In the genomic region with DNA sequence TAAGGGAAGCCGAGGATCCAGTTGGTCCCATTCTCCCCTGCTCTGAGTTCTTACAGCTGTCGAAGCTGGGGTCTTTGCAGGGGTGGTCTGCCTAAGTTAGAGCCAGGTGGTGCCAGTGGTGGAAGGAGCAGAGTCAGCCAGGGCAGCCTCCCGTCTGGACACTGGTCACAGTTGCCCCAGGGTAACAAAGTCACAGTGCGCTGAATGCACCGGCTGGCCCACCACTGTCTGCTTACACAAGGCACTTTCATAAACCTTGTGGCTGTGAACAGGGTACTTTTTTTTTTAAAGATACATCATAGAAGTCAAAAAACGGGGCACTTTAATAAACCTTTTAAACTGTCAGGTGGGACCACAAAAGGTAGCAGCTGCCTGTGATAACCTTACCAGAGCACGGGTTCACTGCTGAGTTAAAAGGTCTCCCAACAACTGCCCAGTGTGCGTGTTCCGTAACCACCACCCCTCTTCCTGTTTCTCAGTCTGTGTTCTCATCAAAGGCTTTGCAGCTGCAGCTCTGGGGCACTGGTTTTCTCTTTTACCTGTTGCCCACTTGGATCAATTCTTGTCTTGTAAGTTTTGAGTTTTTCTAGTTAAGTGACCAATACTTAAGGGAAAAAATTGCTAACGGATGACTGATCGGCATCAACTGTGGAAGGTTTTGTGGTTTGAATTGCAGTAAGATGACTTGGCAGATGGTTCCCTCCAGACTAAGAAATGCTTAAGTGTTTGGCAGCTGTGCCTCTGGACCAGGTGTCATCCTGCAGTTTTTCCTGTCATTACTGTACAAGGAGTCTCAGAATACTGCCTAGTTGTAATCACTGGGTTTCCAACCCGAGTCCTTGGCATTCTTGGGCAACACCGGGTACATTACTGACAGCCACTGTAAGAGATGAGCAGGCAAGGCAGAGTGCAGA, we compare ENCODE assay signal across 9 cellular contexts. TPM values are rescaled to one million over a fixed set of nuclear protein-coding genes. Genes with fewer than 3 reads are reported as not detected.
DNase-seq lines count a peak whose midpoint lies in the region; ATAC-seq, FAIRE-seq and TF ChIP-seq lines count a peak whose summit lies in the region.
"Had no signal": no experiment of that assay in that cellular context is flagged by ENCODE, and none has a peak within 500 bp of the region (broad histone marks: within the 10 kb centered on the region; RNA-seq: fewer than 3 reads in every experiment).

No MANE protein-coding gene starts in this region.

- no peaks in the 10 kb centered on the region for H3K79me2 ChIP-seq in endothelial cell of umbilical vein (ENCODE audit: control insufficient read depth, insufficient read depth, low read length)

- no peak overlapping the region for H3K4me2 ChIP-seq in endothelial cell of umbilical vein (ENCODE audit: insufficient read depth, low read length)

- H3K4me3 ChIP-seq in endothelial cell of umbilical vein (replicated peaks in 1 of 3; ENCODE audit: insufficient read depth in 1 of 3, low read depth in 1 of 3, low read length in 3 of 3) = no peak overlapping the region
- no peak overlapping the region for H3K4me3 ChIP-seq in ascending aorta
- no peak overlapping the region for H3K4me3 ChIP-seq in effector memory CD4-positive, alpha-beta T cell (ENCODE audit: insufficient read depth, low read depth, low read length, poor library complexity, severe bottlenecking)
- H3K4me3 ChIP-seq: SJSA1 had no signal

- H3K36me3 ChIP-seq in endothelial cell of umbilical vein (ENCODE audit: control insufficient read depth in 2 of 2, extremely low read depth in 1 of 2, insufficient read depth in 2 of 2, low read length in 2 of 2) (peaks cover 42 to 57% of the 10 kb centered on the region in 2 experiments), ascending aorta (peaks cover 97 to 100% of the 10 kb centered on the region in 2 donors)
- H3K36me3 ChIP-seq in effector memory CD4-positive, alpha-beta T cell (ENCODE audit: control insufficient read depth, insufficient read depth, low read length) = peaks cover 80% of the 10 kb centered on the region

- intact Hi-C loops in endothelial cell of umbilical vein (cut with micrococcal nuclease) = no loop called here
- intact Hi-C loops in ascending aorta (cut with DNase I) = no loop called here

- no peaks in the 10 kb centered on the region for H3K4me1 ChIP-seq in endothelial cell of umbilical vein (ENCODE audit: control insufficient read depth, extremely low read depth, insufficient read depth, low read length)
- H3K4me1 ChIP-seq in ascending aorta = no peaks in the 10 kb centered on the region
- no peaks in the 10 kb centered on the region for H3K4me1 ChIP-seq in effector memory CD4-positive, alpha-beta T cell (ENCODE audit: control insufficient read depth, insufficient read depth, low read length, poor library complexity, severe bottlenecking)
- H3K4me1 ChIP-seq: SJSA1 had no signal

- no peak for TF ChIP-seq CTCF in endothelial cell of umbilical vein (IDR thresholded peaks at IDR 0.05; ENCODE audit: extremely low read depth in 1 of 2, insufficient read depth in 1 of 2, low read depth in 1 of 2, low read length in 2 of 2)
- TF ChIP-seq CTCF in ascending aorta (IDR thresholded peaks at IDR 0.05) = no peak

- POLR2A ChIA-PET in endothelial cell of umbilical vein (lab: Charles Lee) = no interaction called here

- CTCF ChIA-PET in endothelial cell of umbilical vein (lab: Charles Lee) = interaction anchor here (0.8 kb wide), 1 partner anchor 14 kb away, joined by 3 read pairs; no protein-coding TSS in a partner anchor

- no peaks in the 10 kb centered on the region for H3K9me3 ChIP-seq in endothelial cell of umbilical vein (replicated peaks; ENCODE audit: control insufficient read depth, insufficient read depth, low read length)
- H3K9me3 ChIP-seq in ascending aorta = no peaks in the 10 kb centered on the region
- H3K9me3 ChIP-seq in effector memory CD4-positive, alpha-beta T cell (ENCODE audit: control insufficient read depth, low read length) = no peaks in the 10 kb centered on the region
- H3K9me3 ChIP-seq: SJSA1 had no signal

- H3K27ac ChIP-seq in endothelial cell of umbilical vein (ENCODE audit: insufficient read depth, low read depth, low read length) (no peak overlapping the region), ascending aorta (no peak overlapping the region)
- no peak overlapping the region for H3K27ac ChIP-seq in effector memory CD4-positive, alpha-beta T cell (ENCODE audit: insufficient read depth, low read length, poor library complexity, severe bottlenecking)
- H3K27ac ChIP-seq: SJSA1 had no signal

- H4K20me1 ChIP-seq in endothelial cell of umbilical vein (replicated peaks; ENCODE audit: control insufficient read depth, extremely low read depth, insufficient read depth, low read length) = no peaks in the 10 kb centered on the region

- peak; percentile 99 for FAIRE-seq in H54 (lab: Jason Lieb, UNC)
- peak; percentile 44 for FAIRE-seq in endothelial cell of umbilical vein (lab: Jason Lieb, UNC)

- no peak overlapping the region for H2AFZ ChIP-seq in endothelial cell of umbilical vein (ENCODE audit: low read depth, low read length)

- H3K27me3 ChIP-seq in endothelial cell of umbilical vein (ENCODE audit: control insufficient read depth in 2 of 2, insufficient read depth in 2 of 2, low read length in 2 of 2) (no peaks in the 10 kb centered on the region), ascending aorta (no peaks in the 10 kb centered on the region)
- no peaks in the 10 kb centered on the region for H3K27me3 ChIP-seq in effector memory CD4-positive, alpha-beta T cell (replicated peaks; ENCODE audit: control insufficient read depth, insufficient read depth, low read length, poor library complexity, severe bottlenecking)
- H3K27me3 ChIP-seq: SJSA1 had no signal

- DNase-seq in H54 (ENCODE audit: insufficient read length, low spot score) (peak; percentile 68), endothelial cell of umbilical vein (ENCODE audit: low read depth, low spot score) (no peak), ascending aorta (ENCODE audit: low spot score in 2 of 2) (no peak)
- DNase-seq in activated CD4-positive, alpha-beta T cell treated with anti-CD3 and anti-CD28 coated beads for 48 hours = peak; percentile 76
- DNase-seq in stimulated activated CD4-positive, alpha-beta T cell treated with anti-CD3 and anti-CD28 coated beads, TNF-alpha, amount 100 ng/mL, for 48 hours (ENCODE audit: low read depth in 3 of 3) = peak; percentile 11 to 61 (median 22)
- DNase-seq in effector memory CD4-positive, alpha-beta T cell = no peak

- dilution Hi-C loops in endothelial cell of umbilical vein (cut with MboI; ENCODE audit: extremely low pct_ligation_motif_present, low sequenced_read_pairs) = no loop called here

- TF ChIP-seq POLR2A in H54 (IDR thresholded peaks at IDR 0.05; ENCODE audit: low read depth, low read length) = no peak
- TF ChIP-seq POLR2A in endothelial cell of umbilical vein (IDR thresholded peaks at IDR 0.05; ENCODE audit: low read depth, low read length) = no peak

- H3K9ac ChIP-seq in endothelial cell of umbilical vein (replicated peaks; ENCODE audit: extremely low read depth, insufficient read depth, low read length) = no peak overlapping the region

- H3K9me1 ChIP-seq in endothelial cell of umbilical vein (replicated peaks; ENCODE audit: control insufficient read depth, extremely low read depth, insufficient read depth, low read length) = no peaks in the 10 kb centered on the region

- ATAC-seq in HG03571 (IDR thresholded peaks at IDR 0.05; ENCODE audit: unreplicated experiment) = no peak
- ATAC-seq in HG03469 (IDR thresholded peaks at IDR 0.05; ENCODE audit: unreplicated experiment) = no peak

- no TSS peak for BruUV-seq in endothelial cell of umbilical vein (replicated peaks; lab: Mats Ljungman, UMichigan)

TF ChIP-seq in endothelial cell of umbilical vein, 7 proteins besides CTCF, POLR2A, EP300 and RAD21:
- TF ChIP-seq POLR2AphosphoS5 (IDR thresholded peaks at IDR 0.05; ENCODE audit: insufficient read depth, low read depth, low read length) (no peak), MAX (IDR thresholded peaks at IDR 0.05; ENCODE audit: insufficient read depth, insufficient read length) (no peak), EZH2 (IDR thresholded peaks at IDR 0.05; ENCODE audit: borderline replicate concordance, low read depth, low read length, severe bottlenecking) (no peak), GATA2 (IDR thresholded peaks at IDR 0.05; ENCODE audit: insufficient read depth, insufficient read length, low read depth, low read length) (no peak), MYC (IDR thresholded peaks at IDR 0.05; ENCODE audit: low read depth, low read length) (no peak), FOS (IDR thresholded peaks at IDR 0.05; ENCODE audit: borderline replicate concordance, insufficient read depth, low read length) (no peak), JUN (IDR thresholded peaks at IDR 0.05; ENCODE audit: borderline replicate concordance, insufficient read depth, insufficient read length, low read depth) (no peak)

RNA-seq across cellular contexts. Expression of gene DYNC1H1, which starts 55.9 kb away (rescaled TPM):
- total RNA-seq in endothelial cell of umbilical vein (596 and 648 TPM in 2 replicates), ascending aorta (577 TPM)
- 235 and 254 TPM in 2 replicates for polyA plus RNA-seq in endothelial cell of umbilical vein
- polyA plus RNA-seq in endothelial cell of umbilical vein (2011; cell fraction: cytosol; rRNA removed) = 268 and 289 TPM in 2 replicates
- 442 and 586 TPM in 2 replicates for polyA plus RNA-seq in endothelial cell of umbilical vein (2011; cell fraction: nucleus; rRNA removed)
- 436 and 546 TPM in 2 replicates for polyA plus RNA-seq in endothelial cell of umbilical vein (2012)
- 733 and 844 TPM in 2 replicates for polyA minus RNA-seq in endothelial cell of umbilical vein
- polyA minus RNA-seq in endothelial cell of umbilical vein (2011; cell fraction: cytosol; rRNA and poly(A)+ RNA removed) = 261 TPM
- polyA minus RNA-seq in endothelial cell of umbilical vein (2011; cell fraction: nucleus; rRNA and poly(A)+ RNA removed) = 697 and 703 TPM in 2 replicates

Comparison
In these comparisons a context has a peak if more than half of its experiments do, and no peak if none do; other contexts are left out.
1. DNase-seq: peak in H54 (single experiment), activated CD4-positive, alpha-beta T cell treated with anti-CD3 and anti-CD28 coated beads for 48 hours (single experiment) and stimulated activated CD4-positive, alpha-beta T cell treated with anti-CD3 and anti-CD28 coated beads, TNF-alpha, amount 100 ng/mL, for 48 hours (3 of 3); none in endothelial cell of umbilical vein (single experiment), ascending aorta (0 of 2) and effector memory CD4-positive, alpha-beta T cell (0 of 3).